In the genomic region with DNA sequence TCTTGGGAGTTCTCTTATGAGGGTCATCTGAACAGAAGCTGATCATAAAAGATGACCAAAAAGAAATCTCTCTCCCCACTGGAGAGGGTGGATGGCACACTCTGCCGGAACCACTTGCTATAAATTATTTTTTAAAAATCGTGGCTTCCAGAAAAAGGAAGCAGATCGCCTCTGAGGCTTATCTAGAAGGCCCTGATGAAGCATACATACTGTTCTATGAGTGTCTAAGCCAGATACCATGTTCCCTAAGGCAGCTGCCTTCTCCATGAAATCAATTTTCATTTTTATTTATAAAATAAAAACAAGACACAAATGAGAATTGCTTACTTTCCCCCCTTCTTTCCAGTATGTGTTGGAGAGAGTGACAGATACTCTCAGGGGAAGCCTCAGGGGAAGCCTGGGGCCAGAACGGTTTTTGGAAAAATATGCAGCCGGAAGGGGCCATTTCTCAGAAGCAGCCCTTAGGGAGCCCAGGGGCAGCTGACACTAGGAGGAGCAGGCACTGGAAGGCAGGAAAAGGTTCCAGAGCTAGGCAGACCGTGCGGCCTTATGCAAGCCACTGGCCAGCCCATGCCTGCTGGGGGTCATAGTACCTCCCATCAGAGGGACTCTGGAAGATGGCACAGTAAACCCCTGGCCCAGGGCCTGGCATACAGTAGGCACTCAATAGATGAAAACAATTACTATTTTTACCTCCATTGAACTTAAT, we compare ENCODE assay signal across 1 cellular context.
TF ChIP-seq lines count a peak whose summit lies in the region.

No MANE protein-coding gene starts in this region.

TF ChIP-seq in WTC11, 78 proteins besides CTCF, POLR2A, EP300 and RAD21 (continued from another document):
- TF ChIP-seq, protein P1, sequence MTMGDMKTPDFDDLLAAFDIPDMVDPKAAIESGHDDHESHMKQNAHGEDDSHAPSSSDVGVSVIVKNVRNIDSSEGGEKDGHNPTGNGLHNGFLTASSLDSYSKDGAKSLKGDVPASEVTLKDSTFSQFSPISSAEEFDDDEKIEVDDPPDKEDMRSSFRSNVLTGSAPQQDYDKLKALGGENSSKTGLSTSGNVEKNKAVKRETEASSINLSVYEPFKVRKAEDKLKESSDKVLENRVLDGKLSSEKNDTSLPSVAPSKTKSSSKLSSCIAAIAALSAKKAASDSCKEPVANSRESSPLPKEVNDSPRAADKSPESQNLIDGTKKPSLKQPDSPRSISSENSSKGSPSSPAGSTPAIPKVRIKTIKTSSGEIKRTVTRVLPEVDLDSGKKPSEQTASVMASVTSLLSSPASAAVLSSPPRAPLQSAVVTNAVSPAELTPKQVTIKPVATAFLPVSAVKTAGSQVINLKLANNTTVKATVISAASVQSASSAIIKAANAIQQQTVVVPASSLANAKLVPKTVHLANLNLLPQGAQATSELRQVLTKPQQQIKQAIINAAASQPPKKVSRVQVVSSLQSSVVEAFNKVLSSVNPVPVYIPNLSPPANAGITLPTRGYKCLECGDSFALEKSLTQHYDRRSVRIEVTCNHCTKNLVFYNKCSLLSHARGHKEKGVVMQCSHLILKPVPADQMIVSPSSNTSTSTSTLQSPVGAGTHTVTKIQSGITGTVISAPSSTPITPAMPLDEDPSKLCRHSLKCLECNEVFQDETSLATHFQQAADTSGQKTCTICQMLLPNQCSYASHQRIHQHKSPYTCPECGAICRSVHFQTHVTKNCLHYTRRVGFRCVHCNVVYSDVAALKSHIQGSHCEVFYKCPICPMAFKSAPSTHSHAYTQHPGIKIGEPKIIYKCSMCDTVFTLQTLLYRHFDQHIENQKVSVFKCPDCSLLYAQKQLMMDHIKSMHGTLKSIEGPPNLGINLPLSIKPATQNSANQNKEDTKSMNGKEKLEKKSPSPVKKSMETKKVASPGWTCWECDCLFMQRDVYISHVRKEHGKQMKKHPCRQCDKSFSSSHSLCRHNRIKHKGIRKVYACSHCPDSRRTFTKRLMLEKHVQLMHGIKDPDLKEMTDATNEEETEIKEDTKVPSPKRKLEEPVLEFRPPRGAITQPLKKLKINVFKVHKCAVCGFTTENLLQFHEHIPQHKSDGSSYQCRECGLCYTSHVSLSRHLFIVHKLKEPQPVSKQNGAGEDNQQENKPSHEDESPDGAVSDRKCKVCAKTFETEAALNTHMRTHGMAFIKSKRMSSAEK (CRISPR knock-in tag; IDR thresholded peaks at IDR 0.05; ENCODE audit: borderline replicate concordance), result no peak
- TF ChIP-seq ZNF423 (CRISPR knock-in tag; IDR thresholded peaks at IDR 0.05), result no peak
